Comparison of ENCODE assay signal across 8 cellular contexts in genomic region chr19:16366433-16367268, GRCh38. TPM values are rescaled to one million over a fixed set of nuclear protein-coding genes. Genes with fewer than 3 reads are reported as not detected.
DNase-seq lines count a peak whose midpoint lies in the region; ATAC-seq lines count a peak whose summit lies in the region.

No MANE protein-coding gene starts in this region.

- intact Hi-C loops in naive thymus-derived CD4-positive, alpha-beta T cell (cut with micrococcal nuclease) = loop anchor here (1.0 to 5.0 kb wide), 4 partner anchors 10 to 289 kb away; partner anchors contain the start of gene TPM4 (in 1 of the 2)

- peak; percentile 43 for ATAC-seq in GM18867 (IDR thresholded peaks at IDR 0.05; ENCODE audit: unreplicated experiment)
- peak; percentile 39 for ATAC-seq in HG03159 (IDR thresholded peaks at IDR 0.05; ENCODE audit: unreplicated experiment)
- ATAC-seq in naive thymus-derived CD4-positive, alpha-beta T cell = peak; percentile 11
- no peak for ATAC-seq in GM21825 (IDR thresholded peaks at IDR 0.05; ENCODE audit: unreplicated experiment)

- POLR2A ChIA-PET in naive thymus-derived CD4-positive, alpha-beta T cell (lab: Charles Lee) = interaction anchor here (0.6 to 35.0 kb wide), 22 partner anchors 4 to 1861 kb away, joined by 3 to 4370 read pairs (median 4); partner anchors contain the start of genes AP1M1 and KLF2

- peaks cover 0 to 5% (median 0%) of the 10 kb centered on the region in 11 donors for H3K9me3 Mint-ChIP-seq in naive thymus-derived CD4-positive, alpha-beta T cell

- peak overlapping the region in 1 of 10 donors; percentile 89 for H3K4me3 Mint-ChIP-seq in naive thymus-derived CD4-positive, alpha-beta T cell

- peak; percentile 51 to 62 for DNase-seq in activated CD4-positive, alpha-beta T cell treated with anti-CD3 and anti-CD28 coated beads, Interleukin-2, amount 50 U/mL, for 4 hours
- peak in 7 of 9 donors; percentile 71 to 87 (median 77) for DNase-seq in naive thymus-derived CD4-positive, alpha-beta T cell
- DNase-seq in T1000 (lab: John Stamatoyannopoulos, UW) (no peak), EL (no peak), GOT3 (lab: John Stamatoyannopoulos, UW) (no peak)

- CTCF ChIA-PET in naive thymus-derived CD4-positive, alpha-beta T cell (lab: Charles Lee) = interaction anchor here (0.7 to 10.6 kb wide), 10 partner anchors 10 to 894 kb away, joined by 3 to 159 read pairs (median 5); partner anchors contain the start of gene KLF2

- H3K4me1 Mint-ChIP-seq in naive thymus-derived CD4-positive, alpha-beta T cell = peaks cover 29 to 74% (median 55%) of the 10 kb centered on the region in 7 donors

- peaks cover 0 to 12% (median 0%) of the 10 kb centered on the region in 5 donors for H3K36me3 Mint-ChIP-seq in naive thymus-derived CD4-positive, alpha-beta T cell

- peaks cover 87 to 88% of the 10 kb centered on the region in 2 donors for H3K4me1 ChIP-seq in naive thymus-derived CD4-positive, alpha-beta T cell (ENCODE audit: control insufficient read depth in 2 of 2, insufficient read depth in 2 of 2, low read length in 2 of 2)

- no peak overlapping the region for H3K27ac Mint-ChIP-seq in naive thymus-derived CD4-positive, alpha-beta T cell

- peaks cover 0 to 20% (median 0%) of the 10 kb centered on the region in 5 donors for H3K27me3 Mint-ChIP-seq in naive thymus-derived CD4-positive, alpha-beta T cell

- H3K27me3 ChIP-seq in naive thymus-derived CD4-positive, alpha-beta T cell (ENCODE audit: control insufficient read depth in 2 of 2, insufficient read depth in 2 of 2, low read length in 2 of 2) = no peaks in the 10 kb centered on the region

- H3K4me3 ChIP-seq in naive thymus-derived CD4-positive, alpha-beta T cell (ENCODE audit: low read length) = peak overlapping the region; percentile 71

- peak overlapping the region; percentile 99 for H3K27ac ChIP-seq in naive thymus-derived CD4-positive, alpha-beta T cell (ENCODE audit: low read depth, low read length)

- no peaks in the 10 kb centered on the region for H3K9me3 ChIP-seq in naive thymus-derived CD4-positive, alpha-beta T cell (ENCODE audit: control insufficient read depth in 2 of 3, low read length in 3 of 3)

- H3K36me3 ChIP-seq in naive thymus-derived CD4-positive, alpha-beta T cell (ENCODE audit: control insufficient read depth in 2 of 3, insufficient read depth in 3 of 3, low read length in 3 of 3) = no peaks in the 10 kb centered on the region

RNA-seq across cellular contexts. Expression of gene KLF2, which starts 42.0 kb away (rescaled TPM):
- 100 to 1,000 TPM; 195 to 630 (median 466) TPM for total RNA-seq in naive thymus-derived CD4-positive, alpha-beta T cell
- 100 to 1,000 TPM; 119 to 149 TPM for polyA plus RNA-seq in naive thymus-derived CD4-positive, alpha-beta T cell

Comparison
In these comparisons a context has a peak if more than half of its experiments do, and no peak if none do; other contexts are left out.
1. DNase-seq: peak in activated CD4-positive, alpha-beta T cell treated with anti-CD3 and anti-CD28 coated beads, Interleukin-2, amount 50 U/mL, for 4 hours (2 of 2) and naive thymus-derived CD4-positive, alpha-beta T cell (7 of 9); none in T1000 (single experiment), EL (single experiment) and GOT3 (single experiment).